ENCODE assay signal across 13 cellular contexts in genomic region chr11:106706355-106706754, GRCh38.
DNase-seq lines count a peak whose midpoint lies in the region; ATAC-seq and TF ChIP-seq lines count a peak whose summit lies in the region.
"Had no signal": no experiment of that assay in that cellular context is flagged by ENCODE, and none has a peak within 500 bp of the region (broad histone marks: within the 10 kb centered on the region; RNA-seq: fewer than 3 reads in every experiment).

No MANE protein-coding gene starts in this region.

- H3K79me1 ChIP-seq in mesenchymal stem cell (replicated peaks; ENCODE audit: low read length, poor library complexity, severe bottlenecking): no peaks in the 10 kb centered on the region

- no peak overlapping the region for H2BK5ac ChIP-seq in mesenchymal stem cell (ENCODE audit: low read depth, low read length, poor library complexity, severe bottlenecking)

- H3K9ac ChIP-seq in mammary epithelial cell (ENCODE audit: insufficient read depth, low read length) (no peak overlapping the region), mesenchymal stem cell (ENCODE audit: low read length) (no peak overlapping the region), colonic mucosa (ENCODE audit: low read depth in 2 of 2, low read length in 2 of 2) (no peak overlapping the region)

- H3K4me2 ChIP-seq in mammary epithelial cell (ENCODE audit: insufficient read depth, low read depth, low read length) (no peak overlapping the region), mesenchymal stem cell (ENCODE audit: low read length, poor library complexity, severe bottlenecking) (no peak overlapping the region)

- BruUV-seq in mammary epithelial cell (replicated peaks; lab: Mats Ljungman, UMichigan): no TSS peak

- TF ChIP-seq CTCF in LNCaP clone FGC (IDR thresholded peaks at IDR 0.05; ENCODE audit: control insufficient read depth, extremely low read depth, insufficient read depth) (no peak), mammary epithelial cell (conservative IDR thresholded peaks at IDR 0.05 in 1 of 2, IDR thresholded peaks at IDR 0.05 in 1 of 2; ENCODE audit: extremely low read depth in 1 of 2, insufficient read depth in 1 of 2, low read depth in 1 of 2, low read length in 2 of 2) (no peak), colonic mucosa (IDR thresholded peaks at IDR 0.05) (no peak)

- H3K9me3 ChIP-seq in mammary epithelial cell (replicated peaks; ENCODE audit: insufficient read depth, low read length) (no peaks in the 10 kb centered on the region), mesenchymal stem cell (ENCODE audit: control insufficient read depth, low read length) (no peaks in the 10 kb centered on the region), right cardiac atrium (ENCODE audit: control insufficient read depth, low read length) (no peaks in the 10 kb centered on the region), colonic mucosa (no peaks in the 10 kb centered on the region)
- H3K9me3 ChIP-seq: transverse colon had no signal

- intact Hi-C loops in mammary epithelial cell (cut with micrococcal nuclease): loop anchor here (5.0 to 10.0 kb wide), 2 partner anchors 429 to 552 kb away; no protein-coding TSS in a partner anchor
- intact Hi-C loops in right cardiac atrium (cut with DNase I): no loop called here
- intact Hi-C loops in colonic mucosa (cut with DNase I): no loop called here

- no peak overlapping the region for H3K4ac ChIP-seq in mesenchymal stem cell (ENCODE audit: low read depth in 1 of 2, low read length in 2 of 2)

- no peak overlapping the region for H3K23ac ChIP-seq in mesenchymal stem cell (ENCODE audit: low read length in 2 of 2)

- no peak overlapping the region for H3K18ac ChIP-seq in mesenchymal stem cell (ENCODE audit: low read depth in 1 of 2, low read length in 2 of 2)

- H2AFZ ChIP-seq in mammary epithelial cell (ENCODE audit: low read depth, low read length) (no peak overlapping the region), mesenchymal stem cell (ENCODE audit: low read depth, low read length) (no peak overlapping the region)

- H2AK5ac ChIP-seq in mesenchymal stem cell (ENCODE audit: low read length, severe bottlenecking): no peak overlapping the region

- H3K27ac ChIP-seq in mammary epithelial cell (ENCODE audit: insufficient read depth, low read depth, low read length) (peak overlapping the region; percentile 40), mesenchymal stem cell (ENCODE audit: low read length, poor library complexity, severe bottlenecking) (peak overlapping the region; percentile 34), right cardiac atrium (ENCODE audit: low read length) (no peak overlapping the region), colonic mucosa (no peak overlapping the region)
- H3K27ac ChIP-seq: transverse colon had no signal

- H3K4me3 ChIP-seq in LNCaP clone FGC (ENCODE audit: low read depth, low read length) (no peak overlapping the region), mammary epithelial cell (replicated peaks in 1 of 3; ENCODE audit: insufficient read depth in 1 of 3, low read depth in 2 of 3, low read length in 3 of 3) (no peak overlapping the region), mesenchymal stem cell (ENCODE audit: insufficient read depth in 1 of 2, low read depth in 1 of 2, low read length in 2 of 2) (no peak overlapping the region), right cardiac atrium (ENCODE audit: low read length) (no peak overlapping the region), colonic mucosa (no peak overlapping the region)
- H3K4me3 ChIP-seq: transverse colon had no signal

- peaks cover 1% of the 10 kb centered on the region for H3K27me3 ChIP-seq in mammary epithelial cell (ENCODE audit: insufficient read depth, low read length)
- H3K27me3 ChIP-seq in mesenchymal stem cell (ENCODE audit: control insufficient read depth in 1 of 2, insufficient read depth in 1 of 2, low read length in 2 of 2): no peaks in the 10 kb centered on the region
- H3K27me3 ChIP-seq in right cardiac atrium (ENCODE audit: control insufficient read depth, insufficient read depth): no peaks in the 10 kb centered on the region
- H3K27me3 ChIP-seq in colonic mucosa: no peaks in the 10 kb centered on the region
- H3K27me3 ChIP-seq: transverse colon had no signal

- no peak overlapping the region for H4K8ac ChIP-seq in mesenchymal stem cell (ENCODE audit: low read length)

- in situ Hi-C loops in mammary epithelial cell (cut with MboI; ENCODE audit: low sequenced_read_pairs in 2 of 2): no loop called here

- no peak overlapping the region for H4K91ac ChIP-seq in mesenchymal stem cell (ENCODE audit: low read length)

- dilution Hi-C loops in mammary epithelial cell (cut with HindIII; ENCODE audit: low sequenced_read_pairs): no loop called here

- H3K36me3 ChIP-seq in mammary epithelial cell (ENCODE audit: insufficient read depth, low read length) (no peaks in the 10 kb centered on the region), mesenchymal stem cell (ENCODE audit: control insufficient read depth in 1 of 2, insufficient read depth in 2 of 2, low read depth in 1 of 2, low read length in 2 of 2) (no peaks in the 10 kb centered on the region), colonic mucosa (no peaks in the 10 kb centered on the region)
- H3K36me3 ChIP-seq: transverse colon had no signal

- ATAC-seq in right cardiac atrium: no peak
- ATAC-seq: WTC11 had no signal

- CTCF ChIA-PET in mammary epithelial cell (lab: Charles Lee; ENCODE audit: low non-redundant PET): interaction anchor here (0.7 kb wide), 1 partner anchor 95 kb away, joined by 18 read pairs; no protein-coding TSS in a partner anchor

- DNase-seq in DMS53 (lab: John Stamatoyannopoulos, UW) (peak; percentile 95), LNCaP clone FGC (ENCODE audit: low read depth) (peak; percentile 13), mammary epithelial cell (peak; percentile 86), mesenchymal stem cell (peak; percentile 84), right cardiac atrium (no peak), globus pallidus (ENCODE audit: low spot score) (no peak), iPS-NIHi7 (ENCODE audit: extremely low spot score) (no peak), colonic mucosa (no peak)
- DNase-seq: cerebellar nuclear complex, DMS 273 treated with DMSO at 0.1 percent for 48 hours, hippocampal formation, transverse colon had no signal

- H3K14ac ChIP-seq in mesenchymal stem cell (ENCODE audit: low read length in 2 of 2): no peak overlapping the region

- H3K4me1 ChIP-seq in mammary epithelial cell (ENCODE audit: insufficient read depth, low read length) (peaks cover 4% of the 10 kb centered on the region), mesenchymal stem cell (ENCODE audit: control insufficient read depth, insufficient read depth, low read depth, low read length) (no peaks in the 10 kb centered on the region), right cardiac atrium (ENCODE audit: control insufficient read depth, insufficient read depth, low read length) (no peaks in the 10 kb centered on the region), colonic mucosa (no peaks in the 10 kb centered on the region)
- H3K4me1 ChIP-seq: transverse colon had no signal

- H2BK15ac ChIP-seq in mesenchymal stem cell (ENCODE audit: low read depth, poor library complexity, severe bottlenecking): no peak overlapping the region

- no peak overlapping the region for H2BK120ac ChIP-seq in mesenchymal stem cell (ENCODE audit: low read depth, low read length)

- H3K79me2 ChIP-seq in mammary epithelial cell (ENCODE audit: insufficient read depth, low read length): no peaks in the 10 kb centered on the region

- no peak overlapping the region for H2BK12ac ChIP-seq in mesenchymal stem cell (ENCODE audit: low read length in 2 of 2)

- no peaks in the 10 kb centered on the region for H4K20me1 ChIP-seq in mammary epithelial cell (ENCODE audit: insufficient read depth, low read length)

Comparison
In these comparisons a context has a peak if more than half of its experiments do, and no peak if none do; other contexts are left out.
1. DNase-seq: peak in DMS53 (single experiment), LNCaP clone FGC (single experiment), mammary epithelial cell (single experiment) and mesenchymal stem cell (single experiment); none in right cardiac atrium (0 of 3), globus pallidus (single experiment), iPS-NIHi7 (single experiment) and colonic mucosa (single experiment).
2. H3K27ac ChIP-seq: peak in mammary epithelial cell (single experiment) and mesenchymal stem cell (single experiment); none in right cardiac atrium (single experiment) and colonic mucosa (single experiment).